Comparison of ENCODE assay signal across 8 cellular contexts in genomic region chr12:6768385-6769002, GRCh38. TPM values are rescaled to one million over a fixed set of nuclear protein-coding genes. Genes with fewer than 3 reads are reported as not detected.
DNase-seq lines count a peak whose midpoint lies in the region; TF ChIP-seq lines count a peak whose summit lies in the region.

No MANE protein-coding gene starts in this region.

- peaks cover 63% of the 10 kb centered on the region for H3K27me3 Mint-ChIP-seq in dendritic cell treated with granulocyte-macrophage colony-stimulating factor and Interleukin-4, amounts not matched to agents 40 ng/mL and 50 ng/mL, for 4 days
- peaks cover 4% of the 10 kb centered on the region for H3K27me3 Mint-ChIP-seq in nephron (ENCODE audit: low read depth)

- H3K4me3 ChIP-seq in BE2C (ENCODE audit: low read depth, low read length), result peak overlapping the region; percentile 84
- peak overlapping the region; percentile 73 for H3K4me3 ChIP-seq in Loucy (ENCODE audit: low read length, poor library complexity, severe bottlenecking)

- H3K9ac ChIP-seq in Loucy (ENCODE audit: low read depth, low read length, poor library complexity, severe bottlenecking), result peak overlapping the region; percentile 72

- no peak for TF ChIP-seq CTCF in BE2C (IDR thresholded peaks at IDR 0.05; ENCODE audit: low read depth, low read length)
- TF ChIP-seq CTCF in Loucy (conservative IDR thresholded peaks at IDR 0.05; ENCODE audit: low read length), result no peak
- TF ChIP-seq CTCF in nephron (IDR thresholded peaks at IDR 0.05; ENCODE audit: unreplicated experiment in 3 of 3), result no peak
- TF ChIP-seq CTCF in GM20000 (IDR thresholded peaks at IDR 0.05; ENCODE audit: extremely low read depth, missing control alignments), result no peak

- H3K4me1 ChIP-seq in BE2C (peaks cover 40% of the 10 kb centered on the region), Loucy (ENCODE audit: insufficient read depth, low read length, poor library complexity, severe bottlenecking) (peaks cover 46% of the 10 kb centered on the region)

- no peaks in the 10 kb centered on the region for H3K9me2 ChIP-seq in Loucy (replicated peaks; ENCODE audit: low read depth, low read length)

- H3K9me3 Mint-ChIP-seq in dendritic cell treated with granulocyte-macrophage colony-stimulating factor and Interleukin-4, amounts not matched to agents 40 ng/mL and 50 ng/mL, for 4 days, result no peaks in the 10 kb centered on the region
- no peaks in the 10 kb centered on the region for H3K9me3 Mint-ChIP-seq in nephron

- H3K4me3 Mint-ChIP-seq in dendritic cell treated with granulocyte-macrophage colony-stimulating factor and Interleukin-4, amounts not matched to agents 40 ng/mL and 50 ng/mL, for 4 days, result peak overlapping the region; percentile 89
- H3K4me3 Mint-ChIP-seq in nephron, result peak overlapping the region; percentile 93 to 99 (median 96)

- DNase-seq in BE2C (no peak), middle frontal gyrus (ENCODE audit: extremely low spot score, low spot score) (no peak), GM20000 (ENCODE audit: low spot score) (no peak), hepatic stellate cell (ENCODE audit: low spot score) (no peak), SIG-M5 (lab: John Stamatoyannopoulos, UW) (no peak)

- peak overlapping the region; percentile 88 for H3K27ac Mint-ChIP-seq in dendritic cell treated with granulocyte-macrophage colony-stimulating factor and Interleukin-4, amounts not matched to agents 40 ng/mL and 50 ng/mL, for 4 days
- peak overlapping the region; percentile 56 to 97 (median 80) for H3K27ac Mint-ChIP-seq in nephron

- H2AFZ ChIP-seq in Loucy (ENCODE audit: low read length), result no peak overlapping the region

- H3K36me3 Mint-ChIP-seq in dendritic cell treated with granulocyte-macrophage colony-stimulating factor and Interleukin-4, amounts not matched to agents 40 ng/mL and 50 ng/mL, for 4 days (ENCODE audit: low read depth), result peaks cover 35% of the 10 kb centered on the region
- peaks cover 33% of the 10 kb centered on the region for H3K36me3 Mint-ChIP-seq in nephron (ENCODE audit: low read depth)

- H3K79me2 ChIP-seq in Loucy (ENCODE audit: insufficient read depth, low read length), result peaks cover 42% of the 10 kb centered on the region

- no peaks in the 10 kb centered on the region for H3K27me3 ChIP-seq in BE2C
- no peaks in the 10 kb centered on the region for H3K27me3 ChIP-seq in Loucy (ENCODE audit: insufficient read depth, low read length, poor library complexity, severe bottlenecking)

- 0 out of 2 replicates have a peak, but pooled peaks cover 5% of the 10 kb centered on the region for H3F3A ChIP-seq in Loucy (ENCODE audit: low read depth)

- peak overlapping the region; percentile 93 for H3K4me2 ChIP-seq in Loucy (ENCODE audit: low read depth, low read length, poor library complexity, severe bottlenecking)

- H4K20me1 ChIP-seq in Loucy (ENCODE audit: insufficient read depth, low read length, poor library complexity, severe bottlenecking), result peaks cover 19% of the 10 kb centered on the region

- H3K36me3 ChIP-seq in BE2C (peaks cover 26% of the 10 kb centered on the region), Loucy (ENCODE audit: insufficient read depth, low read length) (peaks cover 3% of the 10 kb centered on the region; the same call in 1 of the 2 replicates)

- intact Hi-C loops in dendritic cell treated with granulocyte-macrophage colony-stimulating factor and Interleukin-4, amounts not matched to agents 40 ng/mL and 50 ng/mL, for 4 days (cut with micrococcal nuclease), result no loop called here

- H3K4me1 Mint-ChIP-seq in dendritic cell treated with granulocyte-macrophage colony-stimulating factor and Interleukin-4, amounts not matched to agents 40 ng/mL and 50 ng/mL, for 4 days (ENCODE audit: low read depth), result peaks cover 90% of the 10 kb centered on the region
- H3K4me1 Mint-ChIP-seq in nephron, result peaks cover 50% of the 10 kb centered on the region

- no peaks in the 10 kb centered on the region for H3K9me3 ChIP-seq in BE2C
- H3K9me3 ChIP-seq in Loucy (ENCODE audit: insufficient read depth, low read depth, low read length), result no peaks in the 10 kb centered on the region

RNA-seq across cellular contexts. Expression of gene PTMS, which starts 2.3 kb away (rescaled TPM):
- polyA plus RNA-seq in BE2C (2012; ENCODE audit: insufficient read depth, insufficient read length, low read depth), result 888 TPM

RNA-seq across cellular contexts. Expression of gene LAG3, which starts 3.8 kb away (rescaled TPM):
- polyA plus RNA-seq in BE2C (2012; ENCODE audit: insufficient read depth, insufficient read length, low read depth), result 2.0 TPM

RNA-seq across cellular contexts. Expression of gene MLF2, which starts 15.6 kb away (rescaled TPM):
- polyA plus RNA-seq in BE2C (2012; ENCODE audit: insufficient read depth, insufficient read length, low read depth), result 486 TPM

RNA-seq across cellular contexts. Expression of gene CD4, which starts 20.8 kb away (rescaled TPM):
- 0.52 TPM for polyA plus RNA-seq in BE2C (2012; ENCODE audit: insufficient read depth, insufficient read length, low read depth)

RNA-seq across cellular contexts. Expression of gene COPS7A, which starts 44.6 kb away (rescaled TPM):
- 335 TPM for polyA plus RNA-seq in BE2C (2012; ENCODE audit: insufficient read depth, insufficient read length, low read depth)
